Comparison of ENCODE assay signal across 8 cellular contexts in genomic region chr11:108498046-108498815, GRCh38. TPM values are rescaled to one million over a fixed set of nuclear protein-coding genes. Genes with fewer than 3 reads are reported as not detected.
DNase-seq lines count a peak whose midpoint lies in the region; ATAC-seq and TF ChIP-seq lines count a peak whose summit lies in the region.

Gene POGLUT3, minus strand, starts transcription at chr11:108498384. Its CDS starts 18 bp downstream, at chr11:108498366.

- DNase-seq in DMS79 (lab: John Stamatoyannopoulos, UW), result peak; percentile 48
- peak; percentile 68 for DNase-seq in KBM-7
- peak; percentile 34 for DNase-seq in SKM-1 treated with dmso at 0.1 percent for 144 hours (lab: John Stamatoyannopoulos, UW; ENCODE audit: unreplicated experiment)
- peak; percentile 61 for DNase-seq in glomerular visceral epithelial cell (ENCODE audit: extremely low spot score)
- peak; percentile 93 for DNase-seq in osteoblast (ENCODE audit: insufficient read length, low spot score, missing footprints)
- peak; percentile 81 for DNase-seq in upper lobe of right lung

- in situ Hi-C loops in KBM-7 (cut with MboI; ENCODE audit: low pct_unique_long_range_greater_than_20kb, low sequenced_read_pairs), result no loop called here

- H3K27me3 ChIP-seq in osteoblast (ENCODE audit: insufficient read depth, low read length) (no peaks in the 10 kb centered on the region), upper lobe of right lung (no peaks in the 10 kb centered on the region)

- H3K9me3 ChIP-seq in osteoblast (ENCODE audit: low read depth, low read length) (no peaks in the 10 kb centered on the region), upper lobe of right lung (no peaks in the 10 kb centered on the region)

- H2AFZ ChIP-seq in osteoblast (ENCODE audit: low read length), result peak within 1 kb of the TSS; percentile 89

- no peaks in the 10 kb centered on the region for H3K27me3 Mint-ChIP-seq in activated naive CD8-positive, alpha-beta T cell

- peak within 1 kb of the TSS; percentile 98 for H3K27ac Mint-ChIP-seq in activated naive CD8-positive, alpha-beta T cell

- peak within 1 kb of the TSS; percentile 91 for H3K27ac ChIP-seq in osteoblast (ENCODE audit: low read depth, low read length)
- H3K27ac ChIP-seq in upper lobe of right lung, result peak within 1 kb of the TSS; percentile 93

- H4K20me1 ChIP-seq in osteoblast (ENCODE audit: insufficient read depth, low read length), result no peaks in the 10 kb centered on the region

- TF ChIP-seq CTCF in osteoblast (IDR thresholded peaks at IDR 0.05; ENCODE audit: extremely low read depth, low read depth, low read length), result no peak
- TF ChIP-seq CTCF in upper lobe of right lung (IDR thresholded peaks at IDR 0.05), result no peak

- no peaks in the 10 kb centered on the region for H3K36me3 Mint-ChIP-seq in activated naive CD8-positive, alpha-beta T cell

- peak within 1 kb of the TSS; percentile 70 for H3K4me2 ChIP-seq in osteoblast (ENCODE audit: insufficient read depth, low read length)

- H3K4me1 ChIP-seq in osteoblast (ENCODE audit: insufficient read depth, low read length), result peaks cover 2% of the 10 kb centered on the region
- H3K4me1 ChIP-seq in upper lobe of right lung, result no peaks in the 10 kb centered on the region

- peak within 1 kb of the TSS; percentile 97 for H3K4me3 Mint-ChIP-seq in activated naive CD8-positive, alpha-beta T cell

- H3K4me1 Mint-ChIP-seq in activated naive CD8-positive, alpha-beta T cell (ENCODE audit: low read depth), result peaks cover 28% of the 10 kb centered on the region

- peak; percentile 55 for ATAC-seq in GM21529 (IDR thresholded peaks at IDR 0.05; ENCODE audit: unreplicated experiment)
- ATAC-seq in upper lobe of right lung, result peak; percentile 84

- H3K36me3 ChIP-seq in osteoblast (ENCODE audit: insufficient read depth, low read length) (no peaks in the 10 kb centered on the region), upper lobe of right lung (no peaks in the 10 kb centered on the region)

- H3K9me3 Mint-ChIP-seq in activated naive CD8-positive, alpha-beta T cell (ENCODE audit: low read depth), result no peaks in the 10 kb centered on the region

- intact Hi-C loops in upper lobe of right lung (cut with DNase I), result no loop called here

- peak within 1 kb of the TSS; percentile 78 for H3K4me3 ChIP-seq in osteoblast (ENCODE audit: insufficient read depth, low read length)
- peak within 1 kb of the TSS; percentile 73 for H3K4me3 ChIP-seq in upper lobe of right lung

- H3K79me2 ChIP-seq in osteoblast (ENCODE audit: insufficient read depth, low read length), result peaks cover 28% of the 10 kb centered on the region

RNA-seq across cellular contexts. Expression of gene POGLUT3, which starts in this region (rescaled TPM):
- total RNA-seq in osteoblast (29.0 and 33.3 TPM in 2 replicates), upper lobe of right lung (23.3 TPM)

Comparison
In these comparisons a context has a peak if more than half of its experiments do, and no peak if none do; other contexts are left out.
1. Peak in every context shown above with its lines: DNase-seq, ATAC-seq, H3K4me3 ChIP-seq and H3K27ac ChIP-seq.
2. DNase-seq: peak in every context shown above with its lines; median percentile 93 in osteoblast; 81 in upper lobe of right lung; 68 in KBM-7; 61 in glomerular visceral epithelial cell; 48 in DMS79; 34 in SKM-1 treated with dmso at 0.1 percent for 144 hours.